ENCODE assay signal across 1 cellular context in the genomic region with DNA sequence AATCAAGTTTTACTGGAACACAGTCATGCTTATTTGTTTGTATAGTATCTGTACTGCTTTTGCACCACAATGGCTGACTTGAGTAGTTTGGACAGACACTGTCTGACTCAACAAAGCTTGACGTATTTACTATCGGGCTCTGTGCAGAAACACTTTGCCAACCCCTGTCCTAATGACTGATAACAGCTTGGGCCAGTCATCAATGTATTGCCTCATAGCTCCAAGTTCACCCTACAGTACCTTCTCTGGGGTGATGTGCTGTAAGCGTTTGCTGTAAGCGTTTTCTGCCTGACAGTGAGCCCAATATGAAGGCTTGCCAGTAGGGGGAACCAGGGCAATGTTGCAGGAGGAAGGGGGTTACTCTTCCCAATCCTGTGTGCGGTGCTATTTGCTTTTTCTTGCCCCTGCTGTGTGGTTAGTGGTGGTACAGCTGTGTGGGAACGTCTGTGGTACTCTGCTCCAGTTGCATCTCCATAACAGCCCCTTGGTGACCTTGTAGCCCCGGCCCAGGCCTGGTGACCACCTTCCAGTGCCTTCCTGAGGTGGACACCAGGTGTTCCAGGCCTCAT.
TF ChIP-seq lines count a peak whose summit lies in the region.

No MANE protein-coding gene starts in this region.

TF ChIP-seq in H1, 55 proteins besides CTCF, POLR2A, EP300 and RAD21 (continued from another document):
- TF ChIP-seq, protein P1, sequence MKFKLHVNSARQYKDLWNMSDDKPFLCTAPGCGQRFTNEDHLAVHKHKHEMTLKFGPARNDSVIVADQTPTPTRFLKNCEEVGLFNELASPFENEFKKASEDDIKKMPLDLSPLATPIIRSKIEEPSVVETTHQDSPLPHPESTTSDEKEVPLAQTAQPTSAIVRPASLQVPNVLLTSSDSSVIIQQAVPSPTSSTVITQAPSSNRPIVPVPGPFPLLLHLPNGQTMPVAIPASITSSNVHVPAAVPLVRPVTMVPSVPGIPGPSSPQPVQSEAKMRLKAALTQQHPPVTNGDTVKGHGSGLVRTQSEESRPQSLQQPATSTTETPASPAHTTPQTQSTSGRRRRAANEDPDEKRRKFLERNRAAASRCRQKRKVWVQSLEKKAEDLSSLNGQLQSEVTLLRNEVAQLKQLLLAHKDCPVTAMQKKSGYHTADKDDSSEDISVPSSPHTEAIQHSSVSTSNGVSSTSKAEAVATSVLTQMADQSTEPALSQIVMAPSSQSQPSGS (IDR thresholded peaks at IDR 0.05; ENCODE audit: low read length), result no peak
- TF ChIP-seq SUZ12 (IDR thresholded peaks at IDR 0.05; ENCODE audit: low read length) (no peak), TAF1 (IDR thresholded peaks at IDR 0.05; ENCODE audit: low read depth, low read length) (no peak), YY1 (IDR thresholded peaks at IDR 0.05; ENCODE audit: low read depth, low read length) (no peak), RNF2 (IDR thresholded peaks at IDR 0.05; ENCODE audit: borderline replicate concordance, low read depth, low read length, missing control alignments, poor library complexity, severe bottlenecking) (no peak), GABPA (IDR thresholded peaks at IDR 0.05; ENCODE audit: borderline replicate concordance, insufficient read depth, low read length) (peak; percentile 41; the same call in 1 of the 2 replicates), NANOG (IDR thresholded peaks at IDR 0.05; ENCODE audit: insufficient read depth, low read depth, low read length, poor library complexity, severe bottlenecking) (no peak), POU5F1 (IDR thresholded peaks at IDR 0.05; ENCODE audit: low read depth, low read length) (no peak), SRF (IDR thresholded peaks at IDR 0.05; ENCODE audit: low read depth, low read length) (no peak), HDAC2 (IDR thresholded peaks at IDR 0.05; ENCODE audit: borderline replicate concordance in 1 of 2, low read depth in 2 of 2, low read length in 2 of 2) (0 out of 4 replicates have a peak, but pooled peaks of 1 of the 2 experiments have one; percentile 69), ASH2L (IDR thresholded peaks at IDR 0.05; ENCODE audit: low read length) (no peak), TCF12 (IDR thresholded peaks at IDR 0.05; ENCODE audit: low read depth, low read length) (no peak), PHF8 (conservative IDR thresholded peaks at IDR 0.05; ENCODE audit: low read depth, low read length) (no peak)
- TF ChIP-seq, protein P2, sequence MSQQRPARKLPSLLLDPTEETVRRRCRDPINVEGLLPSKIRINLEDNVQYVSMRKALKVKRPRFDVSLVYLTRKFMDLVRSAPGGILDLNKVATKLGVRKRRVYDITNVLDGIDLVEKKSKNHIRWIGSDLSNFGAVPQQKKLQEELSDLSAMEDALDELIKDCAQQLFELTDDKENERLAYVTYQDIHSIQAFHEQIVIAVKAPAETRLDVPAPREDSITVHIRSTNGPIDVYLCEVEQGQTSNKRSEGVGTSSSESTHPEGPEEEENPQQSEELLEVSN (IDR thresholded peaks at IDR 0.05), result no peak
TF ChIP-seq in H1: peak in this region for 4.
